In the genomic region with DNA sequence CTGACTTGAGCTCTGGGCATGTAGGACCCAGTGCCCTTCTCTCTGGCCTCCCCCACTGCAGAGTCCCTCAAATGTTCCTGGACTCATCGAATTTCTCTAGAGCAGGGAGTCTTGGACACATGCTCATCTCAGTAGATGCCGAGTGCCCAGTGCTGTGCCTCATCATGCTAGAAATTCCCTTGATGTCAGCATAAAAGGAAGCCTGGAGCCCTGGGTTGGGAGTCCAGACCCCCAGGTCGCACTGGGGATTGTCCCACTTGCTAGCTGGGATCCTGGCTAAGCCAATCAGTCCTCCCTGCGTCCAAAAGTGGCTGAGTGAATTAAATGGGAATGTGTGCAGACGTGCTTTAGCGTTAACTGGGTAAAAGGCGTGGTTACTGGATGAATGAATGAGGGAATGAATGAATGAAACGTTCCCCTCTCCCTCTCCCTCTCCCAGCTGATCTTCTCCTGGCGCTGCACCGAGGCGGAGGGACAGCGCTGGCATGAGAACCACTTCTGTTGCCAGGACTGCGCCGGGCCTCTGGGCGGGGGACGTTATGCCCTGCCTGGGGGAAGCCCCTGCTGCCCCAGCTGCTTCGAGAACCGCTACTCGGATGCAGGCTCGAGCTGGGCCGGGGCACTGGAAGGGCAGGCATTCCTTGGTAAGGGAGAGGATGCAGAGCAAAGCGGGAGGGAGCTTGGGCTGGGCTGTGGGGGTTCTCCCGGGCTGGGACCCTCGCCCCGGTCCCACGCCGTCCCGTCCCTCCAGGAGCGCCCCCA, we compare ENCODE assay signal across 8 cellular contexts. TPM values are rescaled to one million over a fixed set of nuclear protein-coding genes. Genes with fewer than 3 reads are reported as not detected.
DNase-seq lines count a peak whose midpoint lies in the region; ATAC-seq and TF ChIP-seq lines count a peak whose summit lies in the region.

No MANE protein-coding gene starts in this region.

- peak overlapping the region; percentile 92 for H3K27ac ChIP-seq in VCaP

- peaks cover 12% of the 10 kb centered on the region for H3K36me3 Mint-ChIP-seq in osteocyte (ENCODE audit: unreplicated experiment)

- TF ChIP-seq CTCF in VCaP (conservative IDR thresholded peaks at IDR 0.05) (no peak), foreskin fibroblast (IDR thresholded peaks at IDR 0.05; ENCODE audit: low read depth, low read length) (no peak), osteocyte (IDR thresholded peaks at IDR 0.05) (no peak)

- DNase-seq in stimulated activated CD4-positive, alpha-beta T cell treated with anti-CD3 and anti-CD28 coated beads, Interleukin-15, amount 100 ng/mL, for 24 hours = peak; percentile 30
- DNase-seq in stimulated activated CD4-positive, alpha-beta T cell treated with anti-CD3 and anti-CD28 coated beads, Interleukin-4, amount 100 ng/mL, for 24 hours = no peak
- peak; percentile 6 to 47 for DNase-seq in foreskin fibroblast
- no peak for DNase-seq in osteocyte (ENCODE audit: extremely low spot score, unreplicated experiment)
- no peak for DNase-seq in NCI-H2196 (lab: John Stamatoyannopoulos, UW; ENCODE audit: unreplicated experiment)
- DNase-seq in NCI-H187 treated with DMSO at 0.1 percent for 48 hours (lab: John Stamatoyannopoulos, UW) = no peak

- H3K4me3 ChIP-seq in foreskin fibroblast (ENCODE audit: low read depth in 1 of 2, low read length in 2 of 2) = peak overlapping the region; percentile 94 to 99

- H3K9me3 Mint-ChIP-seq in osteocyte (ENCODE audit: unreplicated experiment) = no peaks in the 10 kb centered on the region

- H3K4me3 Mint-ChIP-seq in osteocyte (ENCODE audit: unreplicated experiment) = peak overlapping the region; percentile 94

- ATAC-seq in GM21526 (IDR thresholded peaks at IDR 0.05; ENCODE audit: low FRiP score, unreplicated experiment) = no peak

- H3K27me3 Mint-ChIP-seq in osteocyte (ENCODE audit: unreplicated experiment) = no peaks in the 10 kb centered on the region

- no peak overlapping the region for H3K27ac Mint-ChIP-seq in osteocyte (ENCODE audit: unreplicated experiment)

- peaks cover 24% of the 10 kb centered on the region for H3K4me1 Mint-ChIP-seq in osteocyte (ENCODE audit: unreplicated experiment)

RNA-seq across cellular contexts. Expression of a gene that starts 1.6 kb away (rescaled TPM):
- 133 TPM in 2 replicates for total RNA-seq in osteocyte

RNA-seq across cellular contexts. Expression of a gene that starts 5.3 kb away (rescaled TPM):
- total RNA-seq in osteocyte = 1.9 and 2.3 TPM in 2 replicates

RNA-seq across cellular contexts. Expression of a gene that starts 6.2 kb away (rescaled TPM):
- 3.4 and 3.9 TPM in 2 replicates for total RNA-seq in osteocyte

RNA-seq across cellular contexts. Expression of a gene that starts 38.7 kb away (rescaled TPM):
- total RNA-seq in osteocyte = not detected in 2 replicates

RNA-seq across cellular contexts. Expression of a gene that starts 50.5 kb away (rescaled TPM):
- total RNA-seq in osteocyte = 8.9 and 11.1 TPM in 2 replicates

Comparison
In these comparisons a context has a peak if more than half of its experiments do, and no peak if none do; other contexts are left out.
1. DNase-seq: peak in stimulated activated CD4-positive, alpha-beta T cell treated with anti-CD3 and anti-CD28 coated beads, Interleukin-15, amount 100 ng/mL, for 24 hours (single experiment) and foreskin fibroblast (2 of 2); none in stimulated activated CD4-positive, alpha-beta T cell treated with anti-CD3 and anti-CD28 coated beads, Interleukin-4, amount 100 ng/mL, for 24 hours (single experiment), osteocyte (single experiment), NCI-H2196 (single experiment) and NCI-H187 treated with DMSO at 0.1 percent for 48 hours (single experiment).